8 cellular contexts compared by ENCODE assay signal in genomic region chr5:10424124-10424731, GRCh38. TPM values are rescaled to one million over a fixed set of nuclear protein-coding genes. Genes with fewer than 3 reads are reported as not detected.
DNase-seq lines count a peak whose midpoint lies in the region; ATAC-seq and TF ChIP-seq lines count a peak whose summit lies in the region.

No MANE protein-coding gene starts in this region.

- ATAC-seq in HG03432 (IDR thresholded peaks at IDR 0.05; ENCODE audit: unreplicated experiment) (peak; percentile 67), GM19452 (IDR thresholded peaks at IDR 0.05; ENCODE audit: unreplicated experiment) (no peak)

- 0 out of 2 replicates have a peak, but pooled peaks cover 5% of the 10 kb centered on the region for H3K79me2 ChIP-seq in PC-9 (ENCODE audit: low read depth)
- H3K79me2 ChIP-seq in osteoblast (ENCODE audit: insufficient read depth, low read length) = no peaks in the 10 kb centered on the region

- POLR2A ChIA-PET in PC-9 (lab: Charles Lee; ENCODE audit: unreplicated experiment) = no interaction called here

- no peaks in the 10 kb centered on the region for H3K9me2 ChIP-seq in PC-9 (ENCODE audit: insufficient read depth)

- peak; percentile 24 to 50 for DNase-seq in SHP77 (lab: John Stamatoyannopoulos, UW)
- no peak for DNase-seq in SHP77 treated with DMSO at 0.1 percent for 48 hours (lab: John Stamatoyannopoulos, UW)
- no peak for DNase-seq in PC-9
- DNase-seq in fibroblast of gingiva (ENCODE audit: low read depth) = peak; percentile 59
- DNase-seq in osteoblast (ENCODE audit: insufficient read length, low spot score, missing footprints) = no peak
- DNase-seq in stimulated activated CD4-positive, alpha-beta T cell treated with anti-CD3 and anti-CD28 coated beads, Interleukin-4, amount 100 ng/mL, for 24 hours = no peak

- peaks cover 75% of the 10 kb centered on the region for H3K36me3 ChIP-seq in PC-9 (ENCODE audit: low read depth)
- H3K36me3 ChIP-seq in osteoblast (ENCODE audit: insufficient read depth, low read length) = peaks cover 77% of the 10 kb centered on the region

- H3K4me3 ChIP-seq in PC-9 = no peak overlapping the region
- H3K4me3 ChIP-seq in osteoblast (ENCODE audit: insufficient read depth, low read length) = no peak overlapping the region

- peak; percentile 51 for TF ChIP-seq CTCF in PC-9 (conservative IDR thresholded peaks at IDR 0.05)
- TF ChIP-seq CTCF in osteoblast (IDR thresholded peaks at IDR 0.05; ENCODE audit: extremely low read depth, low read depth, low read length) = peak; percentile 60

- H2AFZ ChIP-seq in PC-9 (no peak overlapping the region), osteoblast (ENCODE audit: low read length) (no peak overlapping the region)

- CTCF ChIA-PET in PC-9 (lab: Charles Lee) = interaction anchor here (0.7 to 2.0 kb wide), 2 partner anchors 141 to 521 kb away, joined by 3 to 8 read pairs; no protein-coding TSS in a partner anchor

- BruUV-seq in PC-9 (replicated peaks; lab: Mats Ljungman, UMichigan) = no TSS peak

- peaks cover 4% of the 10 kb centered on the region for H3F3A ChIP-seq in PC-9 (ENCODE audit: insufficient read depth, low read depth)

- no peaks in the 10 kb centered on the region for H3K27me3 ChIP-seq in PC-9 (ENCODE audit: insufficient read depth, low read depth)
- no peaks in the 10 kb centered on the region for H3K27me3 ChIP-seq in osteoblast (ENCODE audit: insufficient read depth, low read length)

- H3K4me2 ChIP-seq in PC-9 (no peak overlapping the region), osteoblast (ENCODE audit: insufficient read depth, low read length) (no peak overlapping the region)

- H4K20me1 ChIP-seq in PC-9 (ENCODE audit: insufficient read depth) (no peaks in the 10 kb centered on the region), osteoblast (ENCODE audit: insufficient read depth, low read length) (no peaks in the 10 kb centered on the region)

- H3K27ac ChIP-seq in PC-9 (no peak overlapping the region), osteoblast (ENCODE audit: low read depth, low read length) (no peak overlapping the region)

- H3K4me1 ChIP-seq in PC-9 (replicated peaks; ENCODE audit: insufficient read depth) (peaks cover 15% of the 10 kb centered on the region), osteoblast (ENCODE audit: insufficient read depth, low read length) (peaks cover 14% of the 10 kb centered on the region)

- H3K9me3 ChIP-seq in PC-9 (ENCODE audit: insufficient read depth, low read depth) (no peaks in the 10 kb centered on the region), osteoblast (ENCODE audit: low read depth, low read length) (no peaks in the 10 kb centered on the region)

- intact Hi-C loops in PC-9 (cut with micrococcal nuclease; ENCODE audit: unreplicated experiment) = loop anchor here (1.0 to 5.0 kb wide), 2 partner anchors 140 to 157 kb away; no protein-coding TSS in a partner anchor

RNA-seq across cellular contexts. Expression of gene ROPN1L, which starts 17.5 kb away (rescaled TPM):
- total RNA-seq in PC-9 (2021) (7.1 and 10.3 TPM in 2 replicates), osteoblast (0.59 and 0.72 TPM in 2 replicates)

Comparison
In these comparisons a context has a peak if more than half of its experiments do, and no peak if none do; other contexts are left out.
1. DNase-seq: peak in SHP77 (2 of 2) and fibroblast of gingiva (single experiment); none in SHP77 treated with DMSO at 0.1 percent for 48 hours (single experiment), PC-9 (0 of 2), osteoblast (single experiment) and stimulated activated CD4-positive, alpha-beta T cell treated with anti-CD3 and anti-CD28 coated beads, Interleukin-4, amount 100 ng/mL, for 24 hours (single experiment).